ENCODE assay signal across 11 cellular contexts in genomic region chr3:11507719-11508118, GRCh38.
DNase-seq lines count a peak whose midpoint lies in the region; ATAC-seq and TF ChIP-seq lines count a peak whose summit lies in the region.
"Had no signal": no experiment of that assay in that cellular context is flagged by ENCODE, and none has a peak within 500 bp of the region (broad histone marks: within the 10 kb centered on the region; RNA-seq: fewer than 3 reads in every experiment).

No MANE protein-coding gene starts in this region.

- DNase-seq in M059J (ENCODE audit: low read depth) (peak; percentile 37), esophagus muscularis mucosa (ENCODE audit: extremely low spot score) (no peak), osteoblast (ENCODE audit: insufficient read length, low spot score, missing footprints) (no peak), NCI-H446 treated with DMSO at 0.1 percent for 48 hours (lab: John Stamatoyannopoulos, UW) (no peak), medulla oblongata (ENCODE audit: extremely low spot score) (no peak), caudate nucleus (lab: John Stamatoyannopoulos, UW) (no peak)
- no peak for DNase-seq in natural killer cell treated with Interleukin-12 subunit alpha and Interleukin-12 subunit beta and Interleukin-15 and Interleukin-18, amount 100 ng/mL, for 72 hours (ENCODE audit: low spot score)
- DNase-seq: NCI-H1048, SHP77 had no signal

- TF ChIP-seq CTCF in esophagus muscularis mucosa (IDR thresholded peaks at IDR 0.05) = no peak
- no peak for TF ChIP-seq CTCF in osteoblast (IDR thresholded peaks at IDR 0.05; ENCODE audit: extremely low read depth, low read depth, low read length)

- H2AFZ ChIP-seq in ACC112 (ENCODE audit: low read length, unreplicated experiment) (no peak overlapping the region), osteoblast (ENCODE audit: low read length) (no peak overlapping the region)

- TF ChIP-seq EP300 in esophagus muscularis mucosa (IDR thresholded peaks at IDR 0.05) = no peak

- TF ChIP-seq POLR2A in esophagus muscularis mucosa (IDR thresholded peaks at IDR 0.05; ENCODE audit: low read depth) = no peak

- ATAC-seq in natural killer cell treated with Interleukin-12 subunit alpha and Interleukin-12 subunit beta and Interleukin-15 and Interleukin-18, amount 100 ng/mL, for 72 hours = no peak

- H3K4me3 ChIP-seq in ACC112 (ENCODE audit: low read depth, low read length) (no peak overlapping the region), esophagus muscularis mucosa (no peak overlapping the region), osteoblast (ENCODE audit: insufficient read depth, low read length) (no peak overlapping the region)
- H3K4me3 ChIP-seq: BLaER1 treated with 17β-estradiol and CSF1 and Interleukin-3, amounts not matched to agents 10 nM and 100 nM had no signal

- no peak overlapping the region for H3K4me2 ChIP-seq in osteoblast (ENCODE audit: insufficient read depth, low read length)

- H3K36me3 Mint-ChIP-seq in natural killer cell treated with Interleukin-12 subunit alpha and Interleukin-12 subunit beta and Interleukin-15 and Interleukin-18, amount 100 ng/mL, for 72 hours = no peaks in the 10 kb centered on the region

- H3K4me3 Mint-ChIP-seq in natural killer cell treated with Interleukin-12 subunit alpha and Interleukin-12 subunit beta and Interleukin-15 and Interleukin-18, amount 100 ng/mL, for 72 hours = no peak overlapping the region

- H3K27me3 ChIP-seq in ACC112 (ENCODE audit: insufficient read depth, low read length) (no peaks in the 10 kb centered on the region), esophagus muscularis mucosa (no peaks in the 10 kb centered on the region), osteoblast (ENCODE audit: insufficient read depth, low read length) (no peaks in the 10 kb centered on the region)
- H3K27me3 ChIP-seq: BLaER1 treated with 17β-estradiol and CSF1 and Interleukin-3, amounts not matched to agents 10 nM and 100 nM had no signal

- H3K36me3 ChIP-seq in ACC112 (ENCODE audit: insufficient read depth, low read length) = peaks cover 3% of the 10 kb centered on the region; the same call in 1 of the 2 replicates
- H3K36me3 ChIP-seq in esophagus muscularis mucosa = no peaks in the 10 kb centered on the region
- H3K36me3 ChIP-seq in osteoblast (ENCODE audit: insufficient read depth, low read length) = peaks cover 2% of the 10 kb centered on the region

- H3K4me1 Mint-ChIP-seq in natural killer cell treated with Interleukin-12 subunit alpha and Interleukin-12 subunit beta and Interleukin-15 and Interleukin-18, amount 100 ng/mL, for 72 hours (ENCODE audit: low read depth in 2 of 2) = peaks cover 6 to 7% of the 10 kb centered on the region in 2 donors

- peak overlapping the region; percentile 5; the same call in 1 of the 2 replicates for H3K27ac ChIP-seq in ACC112 (ENCODE audit: low read depth, low read length)
- H3K27ac ChIP-seq in esophagus muscularis mucosa (replicated peaks in 1 of 4) = peak overlapping the region; percentile 68 to 80 (median 76)
- peak overlapping the region; percentile 95 for H3K27ac ChIP-seq in osteoblast (ENCODE audit: low read depth, low read length)
- H3K27ac ChIP-seq in caudate nucleus (ENCODE audit: low read depth, low read length) = no peak overlapping the region
- H3K27ac ChIP-seq: BLaER1 treated with 17β-estradiol and CSF1 and Interleukin-3, amounts not matched to agents 10 nM and 100 nM had no signal

- H3K9me3 Mint-ChIP-seq in natural killer cell treated with Interleukin-12 subunit alpha and Interleukin-12 subunit beta and Interleukin-15 and Interleukin-18, amount 100 ng/mL, for 72 hours = no peaks in the 10 kb centered on the region

- no peaks in the 10 kb centered on the region for H3K27me3 Mint-ChIP-seq in natural killer cell treated with Interleukin-12 subunit alpha and Interleukin-12 subunit beta and Interleukin-15 and Interleukin-18, amount 100 ng/mL, for 72 hours

- no peaks in the 10 kb centered on the region for H4K20me1 ChIP-seq in osteoblast (ENCODE audit: insufficient read depth, low read length)

- H3K27ac Mint-ChIP-seq in natural killer cell treated with Interleukin-12 subunit alpha and Interleukin-12 subunit beta and Interleukin-15 and Interleukin-18, amount 100 ng/mL, for 72 hours = no peak overlapping the region

- H3K4me1 ChIP-seq in ACC112 (ENCODE audit: control insufficient read depth, insufficient read depth, low read length, unreplicated experiment) = peaks cover 22% of the 10 kb centered on the region
- H3K4me1 ChIP-seq in esophagus muscularis mucosa = peaks cover 21 to 31% (median 30%) of the 10 kb centered on the region in 4 donors
- H3K4me1 ChIP-seq in osteoblast (ENCODE audit: insufficient read depth, low read length) = peaks cover 30% of the 10 kb centered on the region

- no peaks in the 10 kb centered on the region for H3K9me3 ChIP-seq in esophagus muscularis mucosa
- no peaks in the 10 kb centered on the region for H3K9me3 ChIP-seq in osteoblast (ENCODE audit: low read depth, low read length)

- intact Hi-C loops in esophagus muscularis mucosa (cut with DNase I) = no loop called here

- H3K79me2 ChIP-seq in ACC112 (ENCODE audit: control insufficient read depth, insufficient read depth, low read length, unreplicated experiment) (no peaks in the 10 kb centered on the region), osteoblast (ENCODE audit: insufficient read depth, low read length) (peaks cover 6% of the 10 kb centered on the region)
